In genomic region chr2:170820647-170821630, GRCh38 we compare ENCODE assay signal across 11 cellular contexts. TPM values are rescaled to one million over a fixed set of nuclear protein-coding genes. Genes with fewer than 3 reads are reported as not detected.
DNase-seq lines count a peak whose midpoint lies in the region; ATAC-seq, FAIRE-seq and TF ChIP-seq lines count a peak whose summit lies in the region.
"Had no signal": no experiment of that assay in that cellular context is flagged by ENCODE, and none has a peak within 500 bp of the region (broad histone marks: within the 10 kb centered on the region; RNA-seq: fewer than 3 reads in every experiment).

No MANE protein-coding gene starts in this region.

- peak; percentile 85 for FAIRE-seq in K562 (lab: Jason Lieb, UNC)

- H3K4me2 ChIP-seq in K562 (ENCODE audit: insufficient read depth, low read length) (no peak overlapping the region), neural cell (ENCODE audit: low read length) (no peak overlapping the region)

- H3K36me3 ChIP-seq in K562 (ENCODE audit: control insufficient read depth, insufficient read depth, low read length) (no peaks in the 10 kb centered on the region), neural cell (ENCODE audit: insufficient read depth, low read length) (no peaks in the 10 kb centered on the region)
- H3K36me3 ChIP-seq: tibial artery had no signal

- H3K4me3 ChIP-seq in GM12864 (ENCODE audit: low read depth, low read length) = no peak overlapping the region; the same call in 1 of the 2 replicates
- no peak overlapping the region for H3K4me3 ChIP-seq in K562
- peak overlapping the region; percentile 80 for H3K4me3 ChIP-seq in neural cell (ENCODE audit: low read length)

- H3K9me2 ChIP-seq in neural cell (ENCODE audit: insufficient read depth, low read length) = no peaks in the 10 kb centered on the region

- TF ChIP-seq POLR2A in K562 (conservative IDR thresholded peaks at IDR 0.05) = no peak

- POLR2A ChIA-PET in K562 (lab: Yijun Ruan, JAX) (interaction anchor here (0.6 kb wide), 1 partner anchor 24 kb away, joined by 3 read pairs; no protein-coding TSS in a partner anchor), HEK293T (lab: Yijun Ruan, JAX) (no interaction called here)

- no peak overlapping the region for H3K27ac ChIP-seq in K562 (ENCODE audit: extremely low read depth, low read depth, low read length)
- no peak overlapping the region for H3K27ac ChIP-seq in neural cell (ENCODE audit: low read length)
- H3K27ac ChIP-seq: tibial artery had no signal

- no peaks in the 10 kb centered on the region; the same call in 1 of the 2 replicates for H3K9me3 ChIP-seq in K562 (replicated peaks; ENCODE audit: control insufficient read depth, insufficient read depth, low read depth, low read length)
- no peaks in the 10 kb centered on the region for H3K9me3 ChIP-seq in neural cell (ENCODE audit: low read length)
- H3K9me3 ChIP-seq: tibial artery had no signal

- intact Hi-C loops in K562 (cut with micrococcal nuclease) = no loop called here

- BruUV-seq in K562 (replicated peaks; lab: Mats Ljungman, UMichigan) = no TSS peak

- H3K27me3 ChIP-seq in K562 (ENCODE audit: control insufficient read depth in 2 of 2, insufficient read depth in 2 of 2, low read length in 2 of 2) = peaks cover 0 to 12% of the 10 kb centered on the region in 2 experiments; a peak in 2 of 5 replicates
- peaks cover 88% of the 10 kb centered on the region for H3K27me3 ChIP-seq in neural cell (ENCODE audit: insufficient read depth, low read depth, low read length)

- no peak overlapping the region for H2AFZ ChIP-seq in K562 (ENCODE audit: low read depth, low read length)
- no peak overlapping the region for H2AFZ ChIP-seq in neural cell (ENCODE audit: low read depth, low read length)

- CTCF ChIA-PET in K562 (lab: Yijun Ruan, JAX; ENCODE audit: low intra/inter-chr PET ratio) = no interaction called here
- CTCF ChIA-PET in HEK293T (lab: Yijun Ruan, JAX) = no interaction called here

- no peak for TF ChIP-seq RAD21 in K562 (CRISPR knock-in tag; conservative IDR thresholded peaks at IDR 0.05 in 1 of 2, IDR thresholded peaks at IDR 0.05 in 1 of 2)
- TF ChIP-seq RAD21 in neural cell (conservative IDR thresholded peaks at IDR 0.05) = no peak

- TF ChIP-seq CTCF in GM12864 (IDR thresholded peaks at IDR 0.05; ENCODE audit: low read depth, low read length, missing control alignments) (no peak), K562 (IDR thresholded peaks at IDR 0.05 in 2 of 3, conservative IDR thresholded peaks at IDR 0.05 in 1 of 3; ENCODE audit: insufficient read depth in 2 of 3, low read depth in 1 of 3, low read length in 3 of 3) (no peak), neural cell (IDR thresholded peaks at IDR 0.05; ENCODE audit: poor library complexity, severe bottlenecking) (no peak)

- no peaks in the 10 kb centered on the region for H3K9me1 ChIP-seq in K562 (ENCODE audit: control insufficient read depth, insufficient read depth, low read length)

- peak; percentile 31 for DNase-seq in GM12864 (ENCODE audit: low read depth)
- peak; percentile 43 to 63 (median 52) for DNase-seq in K562 (ENCODE audit: extremely low read depth in 1 of 4, low spot score in 3 of 4)
- DNase-seq in HEK293T (ENCODE audit: extremely low spot score) = no peak
- no peak for DNase-seq in SIG-M5 treated with dmso at 0.1 percent for 504 hours (lab: John Stamatoyannopoulos, UW; ENCODE audit: unreplicated experiment)
- DNase-seq in D341Med (ENCODE audit: low spot score) = no peak
- DNase-seq: NCI-H524, tibial artery had no signal

- peaks cover 3 to 62% of the 10 kb centered on the region in 2 experiments; a peak in 4 of 5 replicates for H3K4me1 ChIP-seq in K562 (replicated peaks in 1 of 2; ENCODE audit: control insufficient read depth in 2 of 2, insufficient read depth in 2 of 2, low read length in 2 of 2)

- H3K9ac ChIP-seq in K562 (ENCODE audit: insufficient read depth in 1 of 2, low read depth in 2 of 2, low read length in 2 of 2) (no peak overlapping the region), neural cell (ENCODE audit: low read length) (peak overlapping the region; percentile 77)

- in situ Hi-C loops in K562 (cut with MboI) = loop anchor here (25.0 kb wide), 1 partner anchor 884 kb away; no protein-coding TSS in a partner anchor

- no peaks in the 10 kb centered on the region; the same call in 2 of the 3 replicates for H3K79me2 ChIP-seq in K562 (ENCODE audit: control insufficient read depth, insufficient read depth, low read length)
- H3K79me2 ChIP-seq in neural cell (replicated peaks; ENCODE audit: insufficient read depth, low read length) = no peaks in the 10 kb centered on the region

- H3F3A ChIP-seq in neural cell (ENCODE audit: insufficient read depth, low read length, poor library complexity, severe bottlenecking) = no peaks in the 10 kb centered on the region

- peak; percentile 45 for TF ChIP-seq EP300 in K562 (IDR thresholded peaks at IDR 0.05; ENCODE audit: low read length)
- peak; percentile 41 for TF ChIP-seq EP300 in neural cell (conservative IDR thresholded peaks at IDR 0.05; ENCODE audit: poor library complexity, severe bottlenecking)

- peak; percentile 54 for ATAC-seq in HG03378 (IDR thresholded peaks at IDR 0.05; ENCODE audit: unreplicated experiment)
- peak; percentile 15; the same call in 2 of the 3 replicates for ATAC-seq in K562
- no peak for ATAC-seq in HG02981 (IDR thresholded peaks at IDR 0.05; ENCODE audit: unreplicated experiment)

- no peaks in the 10 kb centered on the region for H4K20me1 ChIP-seq in K562 (replicated peaks; ENCODE audit: control insufficient read depth, insufficient read depth, low read length)
- no peaks in the 10 kb centered on the region for H4K20me1 ChIP-seq in neural cell (ENCODE audit: insufficient read depth)

- WGBS in K562 (ENCODE audit: insufficient coverage, low coverage, missing lambda C conversion rate) = 44% methylated on average over 23 of the region's 23 CpGs

TF ChIP-seq in K562, 482 proteins besides CTCF, POLR2A, EP300 and RAD21 (continues in another document):
- no peak for TF ChIP-seq HDGF (IDR thresholded peaks at IDR 0.05)
- TF ChIP-seq HDAC2 (IDR thresholded peaks at IDR 0.05) = 0 out of 2 replicates have a peak, but pooled peaks have one; percentile 43
- peak; percentile 45 to 72; a peak in 2 of 4 replicates for TF ChIP-seq RCOR1 (IDR thresholded peaks at IDR 0.05; ENCODE audit: borderline replicate concordance in 1 of 2, low read depth in 2 of 2, low read length in 2 of 2)
- no peak for TF ChIP-seq PHTF2 (CRISPR knock-in tag; IDR thresholded peaks at IDR 0.05)

TF ChIP-seq in neural cell, 6 proteins besides CTCF, POLR2A, EP300 and RAD21 (continues in another document):
- no peak for TF ChIP-seq TAF1 (IDR thresholded peaks at IDR 0.05; ENCODE audit: low read depth)
- no peak for TF ChIP-seq EZH2 (IDR thresholded peaks at IDR 0.05; ENCODE audit: borderline replicate concordance, insufficient read depth, low read length, poor library complexity, severe bottlenecking)

TF ChIP-seq in HEK293T, 16 proteins besides CTCF, POLR2A, EP300 and RAD21 (continues in another document):
- no peak for TF ChIP-seq TARDBP (IDR thresholded peaks at IDR 0.05)
- TF ChIP-seq ELF4 (IDR thresholded peaks at IDR 0.05) = no peak
- TF ChIP-seq L3MBTL2 (conservative IDR thresholded peaks at IDR 0.05) = no peak

RNA-seq across cellular contexts. Expression of gene GAD1, which starts 4.3 kb away (rescaled TPM):
- total RNA-seq in K562 (2011; cell fraction: chromatin; rRNA removed; ENCODE audit: low replicate concordance) = 24.1 and 26.9 TPM in 2 replicates
- total RNA-seq in K562 (2011; cell fraction: nucleolus; rRNA removed) = 7.4 and 9.5 TPM in 2 replicates
- total RNA-seq in K562 (2011; cell fraction: nucleoplasm; rRNA removed) = 8.8 and 21.6 TPM in 2 replicates
- total RNA-seq in K562 (2014; rRNA removed) (22.0 and 29.1 TPM in 2 replicates), K562 (2014; rRNA removed; fragmentation: Illumina TruSeq; extraction: Trizol) (10.9 and 11.7 TPM in 2 replicates), K562 (2015; rRNA removed; fragmentation: Illumina TruSeq; extraction: Trizol) (16.8 and 17.6 TPM in 2 replicates), K562 (2021) (14.5 and 15.7 TPM in 2 replicates)
- polyA plus RNA-seq in K562 (2011; rRNA removed) (11.7 and 26.2 TPM in 2 replicates), K562 (2014; fragmentation: Illumina TruSeq; extraction: Trizol) (9.8 and 15.0 TPM in 2 replicates), K562 (2014; fragmentation: Nextera tagmentation; extraction: Ambion mirVana) (1 to 10 TPM; 2.7 to 3.9 TPM), K562 (2014; rRNA removed) (20.8 and 24.1 TPM in 2 replicates), neural cell (56.3 and 66.4 TPM in 2 replicates)
- polyA plus RNA-seq in K562 (2011; cell fraction: cytosol; rRNA removed) = 10.0 and 35.0 TPM in 2 replicates
- polyA plus RNA-seq in K562 (2011; cell fraction: nucleus; rRNA removed) = 30.8 and 75.5 TPM in 2 replicates
- polyA plus RNA-seq in K562 (2012) = 26.2 and 30.3 TPM in 2 replicates
- polyA minus RNA-seq in K562 (2011; rRNA and poly(A)+ RNA removed) = 5.3 and 14.2 TPM in 2 replicates
- 7.2 and 12.0 TPM in 2 replicates for polyA minus RNA-seq in K562 (2011; cell fraction: cytosol; rRNA and poly(A)+ RNA removed)
- polyA minus RNA-seq in K562 (2011; cell fraction: nucleus; rRNA and poly(A)+ RNA removed) = 15.6 and 21.4 TPM in 2 replicates
- 40.2 and 43.4 TPM in 2 replicates for polyA minus RNA-seq in neural cell
- total RNA-seq: mononuclear cell had no signal

RNA-seq across cellular contexts. Expression of gene ERICH2, which starts 50.8 kb away (rescaled TPM):
- not detected in 2 replicates for total RNA-seq in K562 (2011; cell fraction: chromatin; rRNA removed; ENCODE audit: low replicate concordance)
- total RNA-seq in K562 (2011; cell fraction: nucleolus; rRNA removed) = not detected in 2 replicates
- not detected in 2 replicates for total RNA-seq in K562 (2011; cell fraction: nucleoplasm; rRNA removed)
- 1.1 and 1.2 TPM in 2 replicates for total RNA-seq in K562 (2014; rRNA removed)
- total RNA-seq in K562 (2014; rRNA removed; fragmentation: Illumina TruSeq; extraction: Trizol) = 1.2 and 2.4 TPM in 2 replicates
- 1.2 and 1.6 TPM in 2 replicates for total RNA-seq in K562 (2015; rRNA removed; fragmentation: Illumina TruSeq; extraction: Trizol)
- 1.2 and 1.3 TPM in 2 replicates for total RNA-seq in K562 (2021)
- polyA plus RNA-seq in K562 (2011; rRNA removed) = 1.5 and 1.8 TPM in 2 replicates
- 0.12 TPM in 1 of 2 replicates, not detected in the other for polyA plus RNA-seq in K562 (2011; cell fraction: cytosol; rRNA removed)
- 0.36 TPM in 1 of 2 replicates, not detected in the other for polyA plus RNA-seq in K562 (2011; cell fraction: nucleus; rRNA removed)
- 3.3 and 13.0 TPM in 2 replicates for polyA plus RNA-seq in K562 (2012)
- polyA plus RNA-seq in K562 (2014; fragmentation: Illumina TruSeq; extraction: Trizol) = 1.1 and 1.6 TPM in 2 replicates
- polyA plus RNA-seq in K562 (2014; fragmentation: Nextera tagmentation; extraction: Ambion mirVana) = 1 to 10 TPM in 1 of 2 experiments, under 1 TPM in 1; 0.85 to 1.0 TPM
- 1.4 and 1.8 TPM in 2 replicates for polyA plus RNA-seq in K562 (2014; rRNA removed)
- 0.66 and 0.70 TPM in 2 replicates for polyA minus RNA-seq in K562 (2011; rRNA and poly(A)+ RNA removed)
- polyA minus RNA-seq in K562 (2011; cell fraction: cytosol; rRNA and poly(A)+ RNA removed) = not detected in 2 replicates
- 0.89 TPM in 1 of 2 replicates, not detected in the other for polyA minus RNA-seq in K562 (2011; cell fraction: nucleus; rRNA and poly(A)+ RNA removed)
- 1.3 TPM in 1 of 2 replicates, not detected in the other for polyA plus RNA-seq in neural cell
- not detected in 2 replicates for polyA minus RNA-seq in neural cell
- total RNA-seq: mononuclear cell had no signal

Comparison
In these comparisons a context has a peak if more than half of its experiments do, and no peak if none do; other contexts are left out.
1. DNase-seq: peak in GM12864 (single experiment) and K562 (4 of 4); none in HEK293T (single experiment), SIG-M5 treated with dmso at 0.1 percent for 504 hours (single experiment) and D341Med (single experiment).